8 cellular contexts compared by ENCODE assay signal in the genomic region with DNA sequence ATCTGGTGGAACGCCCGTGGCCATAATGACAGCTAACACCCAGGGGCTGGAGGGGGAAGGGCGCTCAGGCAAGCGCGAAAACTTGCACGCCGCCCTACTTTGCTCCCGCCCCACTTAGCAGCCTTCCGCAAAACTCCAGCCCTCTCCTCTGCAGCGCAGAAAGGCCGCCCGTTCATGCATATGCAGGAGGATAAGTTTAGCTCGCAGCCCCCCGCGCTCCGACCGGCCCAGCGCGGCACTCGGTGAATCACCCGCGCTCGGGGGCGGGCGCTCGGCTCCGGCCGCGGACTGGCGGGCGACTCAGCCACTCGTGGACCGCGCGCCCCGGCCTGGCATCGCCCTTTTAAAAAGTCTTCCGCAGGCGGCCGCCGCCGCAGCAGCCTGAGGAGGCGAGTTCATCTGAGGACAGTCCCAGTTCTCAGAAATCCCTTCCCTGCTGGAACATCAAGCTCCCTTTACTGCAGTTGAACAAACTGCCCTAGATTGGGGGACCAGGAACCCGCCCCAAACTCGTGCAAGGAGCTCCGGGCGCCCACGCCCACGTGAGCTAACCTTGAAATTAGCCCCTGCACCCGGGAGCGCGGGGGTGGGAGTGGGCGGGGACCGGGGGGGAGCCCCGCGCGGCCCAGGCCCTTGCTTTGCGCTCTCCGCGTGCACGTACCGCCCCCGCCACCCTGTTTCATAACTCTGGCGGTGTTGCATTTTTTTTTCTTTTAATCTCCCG. TPM values are rescaled to one million over a fixed set of nuclear protein-coding genes. Genes with fewer than 3 reads are reported as not detected.
A peak's percentile ranks its signal among the peaks of the same experiment; 100 is the strongest.
DNase-seq lines count a peak whose midpoint lies in the region; ATAC-seq and TF ChIP-seq lines count a peak whose summit lies in the region.

No MANE protein-coding gene starts in this region.

- H3K27me3 Mint-ChIP-seq in endothelial cell (ENCODE audit: unreplicated experiment) = peaks cover 14% of the 10 kb centered on the region

- DNase-seq in COR-L47 (lab: John Stamatoyannopoulos, UW) = peak; percentile 95
- DNase-seq in NT2/D1 (ENCODE audit: low read depth, low spot score) = peak; percentile 72
- DNase-seq in activated CD8-positive, alpha-beta memory T cell treated with anti-CD3 and anti-CD28 coated beads, Interleukin-2, amount 50 U/mL, for 48 hours = peak; percentile 91
- peak; percentile 84 for DNase-seq in endothelial cell (ENCODE audit: low spot score)
- peak; percentile 96 for DNase-seq in midbrain (lab: John Stamatoyannopoulos, UW)
- DNase-seq in stimulated activated CD8-positive, alpha-beta memory T cell treated with anti-CD3 and anti-CD28 coated beads, Interleukin-15, amount 100 ng/mL, for 48 hours (ENCODE audit: low read depth in 2 of 2) = peak; percentile 84

- ATAC-seq in GM21390 (IDR thresholded peaks at IDR 0.05; ENCODE audit: unreplicated experiment) = peak; percentile 56

- H3K27ac Mint-ChIP-seq in endothelial cell (ENCODE audit: unreplicated experiment) = peak overlapping the region; percentile 74

- no peak for TF ChIP-seq CTCF in endothelial cell (IDR thresholded peaks at IDR 0.05; ENCODE audit: unreplicated experiment)

- peaks cover 29% of the 10 kb centered on the region for H3K27me3 ChIP-seq in HUES6 (ENCODE audit: control insufficient read depth, insufficient read depth, low read length)
- H3K27me3 ChIP-seq in NT2/D1 (ENCODE audit: insufficient read depth, insufficient read length) = peaks cover 20% of the 10 kb centered on the region

- peak overlapping the region; percentile 95 for H3K4me3 Mint-ChIP-seq in endothelial cell (ENCODE audit: unreplicated experiment)

- peaks cover 28% of the 10 kb centered on the region for H3K4me1 Mint-ChIP-seq in endothelial cell (ENCODE audit: unreplicated experiment)

- no peaks in the 10 kb centered on the region for H3K9me3 Mint-ChIP-seq in endothelial cell (ENCODE audit: unreplicated experiment)

- H3K9me3 ChIP-seq in HUES6 (ENCODE audit: control insufficient read depth, insufficient read depth, low read depth, low read length) = no peaks in the 10 kb centered on the region
- no peaks in the 10 kb centered on the region for H3K9me3 ChIP-seq in NT2/D1 (ENCODE audit: insufficient read depth, low read length)

- H3K4me1 ChIP-seq in HUES6 (ENCODE audit: control insufficient read depth, insufficient read depth, low read length) = peaks cover 22% of the 10 kb centered on the region
- H3K4me1 ChIP-seq in NT2/D1 (ENCODE audit: insufficient read depth, insufficient read length) = peaks cover 4% of the 10 kb centered on the region

- H3K4me3 ChIP-seq in HUES6 (ENCODE audit: low read depth, low read length) = peak overlapping the region; percentile 91
- peak overlapping the region; percentile 61 for H3K4me3 ChIP-seq in NT2/D1 (ENCODE audit: insufficient read length, low read depth)

- H3K9ac ChIP-seq in HUES6 (ENCODE audit: low read length) = peak overlapping the region; percentile 60
- peak overlapping the region; percentile 90 for H3K9ac ChIP-seq in NT2/D1 (ENCODE audit: insufficient read length, low read depth)

- H3K36me3 ChIP-seq in HUES6 (ENCODE audit: control insufficient read depth, insufficient read depth, low read length) (no peaks in the 10 kb centered on the region), NT2/D1 (ENCODE audit: insufficient read depth, insufficient read length, low read length) (no peaks in the 10 kb centered on the region)

- H3K27ac ChIP-seq in HUES6 (ENCODE audit: low read depth, low read length) = peak overlapping the region; percentile 69

- H3K36me3 Mint-ChIP-seq in endothelial cell (ENCODE audit: low read depth, unreplicated experiment) = peaks cover 4% of the 10 kb centered on the region

RNA-seq across cellular contexts. Expression of a gene that starts 4.5 kb away (rescaled TPM):
- total RNA-seq in endothelial cell (ENCODE audit: unreplicated experiment) = 0.87 TPM

Comparison
In these comparisons a context has a peak if more than half of its experiments do, and no peak if none do; other contexts are left out.
1. Peak in every context shown above with its lines: DNase-seq, ATAC-seq, H3K4me3 ChIP-seq and H3K27ac ChIP-seq.